ENCODE assay signal across 11 cellular contexts in genomic region chr1:204286323-204286714, GRCh38.
DNase-seq lines count a peak whose midpoint lies in the region; ATAC-seq and TF ChIP-seq lines count a peak whose summit lies in the region.
"Had no signal": no experiment of that assay in that cellular context is flagged by ENCODE, and none has a peak within 500 bp of the region (broad histone marks: within the 10 kb centered on the region; RNA-seq: fewer than 3 reads in every experiment).

No MANE protein-coding gene starts in this region.

- no peaks in the 10 kb centered on the region for H3K9me3 ChIP-seq in HEK293 (ENCODE audit: control insufficient read depth, insufficient read depth, low read depth, low read length)
- H3K9me3 ChIP-seq: vagina had no signal

- no peak for DNase-seq in CD14-positive monocyte (ENCODE audit: low spot score)
- no peak for DNase-seq in naive thymus-derived CD8-positive, alpha-beta T cell
- DNase-seq in amygdala (lab: John Stamatoyannopoulos, UW): no peak
- DNase-seq in stimulated activated CD4-positive, alpha-beta T cell treated with anti-CD3 and anti-CD28 coated beads, Interleukin-1b, Interleukin-23, amount 100 ng/mL, for 48 hours: no peak
- no peak for DNase-seq in KG1 (lab: John Stamatoyannopoulos, UW)
- DNase-seq: WERI-Rb-1 had no signal

- no peaks in the 10 kb centered on the region for H3K36me3 Mint-ChIP-seq in CD14-positive monocyte
- no peaks in the 10 kb centered on the region for H3K36me3 Mint-ChIP-seq in naive thymus-derived CD8-positive, alpha-beta T cell

- CTCF ChIA-PET in HEK293 (lab: Yijun Ruan, JAX): interaction anchor here (0.7 to 3.0 kb wide), 2 partner anchors 27 to 77 kb away, joined by 3 to 18 read pairs; no protein-coding TSS in a partner anchor

- peaks cover 12% of the 10 kb centered on the region for H3K4me1 ChIP-seq in HEK293 (ENCODE audit: control insufficient read depth, insufficient read depth, low read length)

- POLR2A ChIA-PET in HEK293 (lab: Yijun Ruan, JAX): no interaction called here
- POLR2A ChIA-PET in naive thymus-derived CD8-positive, alpha-beta T cell (lab: Charles Lee): interaction anchor here (0.7 to 0.8 kb wide), 2 partner anchors 118 to 208 kb away, joined by 3 read pairs; no protein-coding TSS in a partner anchor

- no peaks in the 10 kb centered on the region for H3K36me3 ChIP-seq in HEK293 (ENCODE audit: control insufficient read depth in 2 of 2, insufficient read depth in 1 of 2, low read length in 2 of 2)
- H3K36me3 ChIP-seq: vagina, WERI-Rb-1 had no signal

- H3K27ac ChIP-seq in HEK293 (ENCODE audit: extremely low read depth, low read depth, low read length) (no peak overlapping the region), cingulate gyrus (ENCODE audit: low read depth, low read length) (peak overlapping the region; percentile 43)
- H3K27ac ChIP-seq: vagina, WERI-Rb-1 had no signal

- peaks cover 37% of the 10 kb centered on the region for H3K4me1 Mint-ChIP-seq in CD14-positive monocyte
- peaks cover 25 to 32% (median 30%) of the 10 kb centered on the region in 4 donors for H3K4me1 Mint-ChIP-seq in naive thymus-derived CD8-positive, alpha-beta T cell

- H3K27ac Mint-ChIP-seq in CD14-positive monocyte: peak overlapping the region; percentile 82 to 99 (median 97)
- H3K27ac Mint-ChIP-seq in naive thymus-derived CD8-positive, alpha-beta T cell: peak overlapping the region; percentile 89 to 96 (median 94)

- H3K4me3 Mint-ChIP-seq in CD14-positive monocyte: peak overlapping the region; percentile 84 to 92
- peak overlapping the region in 9 of 10 donors; percentile 38 to 91 (median 87) for H3K4me3 Mint-ChIP-seq in naive thymus-derived CD8-positive, alpha-beta T cell

- TF ChIP-seq CTCF in CD14-positive monocyte (IDR thresholded peaks at IDR 0.05): no peak
- no peak for TF ChIP-seq CTCF in HEK293 (tag by site-specific recombination; IDR thresholded peaks at IDR 0.05)

- intact Hi-C loops in CD14-positive monocyte (cut with micrococcal nuclease): no loop called here

- H3K4me3 ChIP-seq in HEK293 (ENCODE audit: low read depth, low read length): no peak overlapping the region
- H3K4me3 ChIP-seq: vagina had no signal

- H3K27me3 Mint-ChIP-seq in CD14-positive monocyte (ENCODE audit: low read depth in 3 of 3): peaks cover 3 to 5% (median 3%) of the 10 kb centered on the region in 3 donors
- peaks cover 2 to 15% (median 7%) of the 10 kb centered on the region in 5 donors for H3K27me3 Mint-ChIP-seq in naive thymus-derived CD8-positive, alpha-beta T cell

- no peak for ATAC-seq in naive thymus-derived CD8-positive, alpha-beta T cell
- no peak for ATAC-seq in HG03280 (IDR thresholded peaks at IDR 0.05; ENCODE audit: unreplicated experiment)
- ATAC-seq: Panc1 had no signal

- H3K9me3 Mint-ChIP-seq in CD14-positive monocyte: peaks cover 0 to 1% (median 0%) of the 10 kb centered on the region in 7 donors
- no peaks in the 10 kb centered on the region for H3K9me3 Mint-ChIP-seq in naive thymus-derived CD8-positive, alpha-beta T cell

TF ChIP-seq in HEK293, 187 proteins besides CTCF, POLR2A, EP300 and RAD21:
- no peak for TF ChIP-seq ZSCAN5A (tag by site-specific recombination; IDR thresholded peaks at IDR 0.05)
- no peak for TF ChIP-seq PRDM4 (tag by site-specific recombination; IDR thresholded peaks at IDR 0.05)
- peak; percentile 84 for TF ChIP-seq SCRT1 (tag by site-specific recombination; IDR thresholded peaks at IDR 0.05; ENCODE audit: borderline replicate concordance)
- TF ChIP-seq BCL11B (tag by site-specific recombination; IDR thresholded peaks at IDR 0.05; ENCODE audit: low read depth): no peak
- TF ChIP-seq SCRT2 (tag by site-specific recombination; IDR thresholded peaks at IDR 0.05): peak; percentile 96
- no peak for TF ChIP-seq IKZF3 (tag by site-specific recombination; IDR thresholded peaks at IDR 0.05)
- TF ChIP-seq ZNF394 (tag by site-specific recombination; IDR thresholded peaks at IDR 0.05; ENCODE audit: borderline replicate concordance): no peak
